1 cellular context compared by ENCODE assay signal in genomic region chr10:80518143-80518806, GRCh38.
TF ChIP-seq lines count a peak whose summit lies in the region.

No MANE protein-coding gene starts in this region.

TF ChIP-seq in GM12878, 131 proteins besides CTCF, POLR2A, EP300 and RAD21 (continued from another document):
- no peak for TF ChIP-seq USF2 (IDR thresholded peaks at IDR 0.05; ENCODE audit: borderline replicate concordance, low read depth, low read length)
